ENCODE assay signal across 21 cellular contexts in genomic region chr10:96538683-96539082, GRCh38.
DNase-seq lines count a peak whose midpoint lies in the region; FAIRE-seq and TF ChIP-seq lines count a peak whose summit lies in the region.
"Had no signal": no experiment of that assay in that cellular context is flagged by ENCODE, and none has a peak within 500 bp of the region (broad histone marks: within the 10 kb centered on the region; RNA-seq: fewer than 3 reads in every experiment).

No MANE protein-coding gene starts in this region.

- peaks cover 35 to 39% of the 10 kb centered on the region in 2 experiments for H3K36me3 ChIP-seq in HEK293 (ENCODE audit: control insufficient read depth in 2 of 2, insufficient read depth in 1 of 2, low read length in 2 of 2)

- CTCF ChIA-PET in HEK293 (lab: Yijun Ruan, JAX) = interaction anchor here (0.6 to 1.2 kb wide), 5 partner anchors 17 to 206 kb away, joined by 3 to 4 read pairs (median 3); partner anchors contain the start of gene TLL2
- CTCF ChIA-PET in HEK293T (lab: Yijun Ruan, JAX) = interaction anchor here (0.6 kb wide), 1 partner anchor 17 kb away, joined by 3 read pairs; no protein-coding TSS in a partner anchor

- TF ChIP-seq CTCF in HEK293 (tag by site-specific recombination; IDR thresholded peaks at IDR 0.05) = no peak

- POLR2A ChIA-PET in HEK293 (lab: Yijun Ruan, JAX) (no interaction called here), HEK293T (lab: Yijun Ruan, JAX) (no interaction called here)

- DNase-seq in activated gamma-delta T cell treated with Interleukin-2 at 50 U/mL for 16 hours = no peak
- DNase-seq in midbrain (lab: John Stamatoyannopoulos, UW) = no peak
- DNase-seq in HEK293T (ENCODE audit: extremely low spot score) = no peak
- DNase-seq: ACHN; BE2C; C1 segment of cervical spinal cord; Caco-2; Calu3; CD4-positive, alpha-beta memory T cell; CD4-positive, CD25-positive, alpha-beta regulatory T cell; CD8-positive, alpha-beta memory T cell; DMS79 treated with DMSO at 0.1 percent for 48 hours; GF-D8 had no signal

- no peak overlapping the region for H3K27ac ChIP-seq in HEK293 (ENCODE audit: extremely low read depth, low read depth, low read length)
- H3K27ac ChIP-seq: 22Rv1, BLaER1 had no signal

- FAIRE-seq in A204.1 (lab: Jason Lieb, UNC) = peak; percentile 78
- peak; percentile 88 for FAIRE-seq in islet of Langerhans (lab: Jason Lieb, UNC)
- FAIRE-seq: D721Med, GM12891, GM18507 had no signal

- H3K9me3 ChIP-seq in HEK293 (ENCODE audit: control insufficient read depth, insufficient read depth, low read depth, low read length) = no peaks in the 10 kb centered on the region
- H3K9me3 ChIP-seq: BE2C, Caco-2 had no signal

- H3K4me3 ChIP-seq in HEK293 (ENCODE audit: low read depth, low read length) = no peak overlapping the region
- H3K4me3 ChIP-seq: BLaER1 had no signal

- H3K4me1 ChIP-seq in HEK293 (ENCODE audit: control insufficient read depth, insufficient read depth, low read length) = peaks cover 18% of the 10 kb centered on the region
- H3K4me1 ChIP-seq: BE2C had no signal

TF ChIP-seq in HEK293, 187 proteins besides CTCF, POLR2A, EP300 and RAD21:
- TF ChIP-seq ZNF366 (tag by site-specific recombination; conservative IDR thresholded peaks at IDR 0.05) (no peak), ZNF184 (tag by site-specific recombination; IDR thresholded peaks at IDR 0.05) (peak; percentile 95)

TF ChIP-seq in HEK293T, 16 proteins besides CTCF, POLR2A, EP300 and RAD21:
- TF ChIP-seq PKNOX1 (IDR thresholded peaks at IDR 0.05) (no peak), CTBP1 (IDR thresholded peaks at IDR 0.05; ENCODE audit: borderline replicate concordance) (no peak), ELF4 (IDR thresholded peaks at IDR 0.05) (no peak), LEF1 (IDR thresholded peaks at IDR 0.05; ENCODE audit: borderline replicate concordance) (no peak), NFRKB (IDR thresholded peaks at IDR 0.05) (no peak), TARDBP (IDR thresholded peaks at IDR 0.05) (no peak), BHLHE40 (IDR thresholded peaks at IDR 0.05; ENCODE audit: borderline replicate concordance) (no peak), FOXK2 (IDR thresholded peaks at IDR 0.05) (no peak), SUZ12 (IDR thresholded peaks at IDR 0.05) (no peak), ZNF384 (IDR thresholded peaks at IDR 0.05) (no peak)
